ENCODE assay signal across 8 cellular contexts in the genomic region with DNA sequence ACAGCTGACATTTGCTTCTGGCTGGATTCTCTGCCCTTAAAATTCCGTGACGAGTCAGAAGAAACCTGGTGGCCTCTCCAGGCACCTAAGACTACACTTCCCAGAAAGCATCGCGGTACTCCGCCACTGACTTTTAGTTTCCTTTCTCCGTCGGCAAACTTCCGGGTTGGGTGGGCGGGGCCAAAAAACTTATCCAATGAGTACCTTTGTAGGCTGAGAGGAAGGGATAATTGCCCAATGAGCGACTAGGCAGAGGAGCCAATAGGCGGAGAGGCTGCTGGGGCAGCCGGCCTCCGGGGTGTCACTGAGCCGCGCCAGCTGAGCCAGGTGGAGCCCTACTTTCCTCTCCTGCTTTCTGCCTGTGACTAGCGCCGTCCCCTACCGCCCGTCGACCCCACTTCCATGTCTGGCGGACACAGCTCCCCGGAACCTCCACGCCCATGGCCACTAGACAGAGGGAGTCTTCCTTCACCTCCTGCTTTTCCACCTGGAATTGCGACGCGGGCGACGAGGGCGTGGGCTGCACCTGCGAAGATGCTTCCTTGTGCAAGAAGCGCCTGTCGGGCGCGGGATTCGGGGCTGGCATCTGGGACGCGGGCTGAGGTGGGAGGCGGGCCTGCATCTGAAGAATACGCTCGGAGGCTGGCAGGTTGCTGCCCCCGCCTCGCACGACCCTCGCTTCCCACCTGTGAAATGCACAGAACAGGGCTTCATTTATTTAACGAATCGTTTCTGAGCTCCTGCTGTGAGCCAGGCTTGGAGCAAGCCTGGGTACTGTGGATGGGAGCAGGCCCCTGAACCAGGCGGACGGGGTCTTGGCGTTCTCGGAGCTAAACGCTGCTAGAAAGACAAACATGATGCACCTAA.
DNase-seq lines count a peak whose midpoint lies in the region; ATAC-seq and FAIRE-seq lines count a peak whose summit lies in the region.

No MANE protein-coding gene starts in this region.

- H3K27ac Mint-ChIP-seq in central memory CD8-positive, alpha-beta T cell (ENCODE audit: low read depth), result peak overlapping the region; percentile 79

- ATAC-seq in GM19023 (IDR thresholded peaks at IDR 0.05; ENCODE audit: unreplicated experiment), result peak; percentile 98
- peak; percentile 95 for ATAC-seq in HG03196 (IDR thresholded peaks at IDR 0.05; ENCODE audit: unreplicated experiment)
- ATAC-seq in central memory CD8-positive, alpha-beta T cell (replicated peaks; ENCODE audit: extremely low read depth, poor library complexity, severe bottlenecking), result peak; percentile 100

- no peaks in the 10 kb centered on the region for H3K27me3 Mint-ChIP-seq in central memory CD8-positive, alpha-beta T cell

- FAIRE-seq in islet of Langerhans (lab: Jason Lieb, UNC), result peak; percentile 76

- DNase-seq in AG08396 (ENCODE audit: low spot score), result peak; percentile 95
- DNase-seq in NCI-H226, result peak; percentile 91
- peak; percentile 73 to 91 (median 88) for DNase-seq in activated CD4-positive, CD25-positive, alpha-beta regulatory T cell (lab: John Stamatoyannopoulos, UW)
- DNase-seq in central memory CD8-positive, alpha-beta T cell (ENCODE audit: low spot score in 2 of 2), result peak; percentile 79 to 86
- peak; percentile 77 to 83 for DNase-seq in stimulated activated CD4-positive, alpha-beta T cell treated with anti-CD3 and anti-CD28 coated beads, Interleukin-12 subunit alpha, Interleukin-12 subunit beta, amount 100 ng/mL, for 24 hours (ENCODE audit: low read depth in 2 of 2)

- H3K4me3 Mint-ChIP-seq in central memory CD8-positive, alpha-beta T cell, result peak overlapping the region; percentile 97

- no peaks in the 10 kb centered on the region for H3K9me3 Mint-ChIP-seq in central memory CD8-positive, alpha-beta T cell

- H3K36me3 Mint-ChIP-seq in central memory CD8-positive, alpha-beta T cell (ENCODE audit: insufficient read depth), result peaks cover 4% of the 10 kb centered on the region

- H3K4me1 Mint-ChIP-seq in central memory CD8-positive, alpha-beta T cell, result peaks cover 33% of the 10 kb centered on the region

Comparison
In these comparisons a context has a peak if more than half of its experiments do, and no peak if none do; other contexts are left out.
1. Peak in every context shown above with its lines: DNase-seq and ATAC-seq.